ENCODE assay signal across 1 cellular context in genomic region chr3:196210673-196211556, GRCh38.
TF ChIP-seq lines count a peak whose summit lies in the region.

Gene ZDHHC19 (minus strand): TSS chr3:196211400. CDS start chr3:196211315, 85 bp downstream.

TF ChIP-seq in H1, 55 proteins besides CTCF, POLR2A, EP300 and RAD21:
- TF ChIP-seq ZNF274 (IDR thresholded peaks at IDR 0.05; ENCODE audit: borderline replicate concordance, extremely low read depth, low read length) (no peak), KDM4A (IDR thresholded peaks at IDR 0.05; ENCODE audit: low read depth, low read length, severe bottlenecking) (no peak), MAFK (IDR thresholded peaks at IDR 0.05; ENCODE audit: low read depth, low read length) (no peak), ATF2 (IDR thresholded peaks at IDR 0.05; ENCODE audit: low read length) (no peak), KDM5A (IDR thresholded peaks at IDR 0.05; ENCODE audit: low read length) (no peak), KDM1A (IDR thresholded peaks at IDR 0.05; ENCODE audit: borderline replicate concordance, low read length) (no peak), NRF1 (IDR thresholded peaks at IDR 0.05; ENCODE audit: low read depth, low read length) (no peak), BACH1 (IDR thresholded peaks at IDR 0.05; ENCODE audit: low read length) (no peak), GTF2F1 (IDR thresholded peaks at IDR 0.05; ENCODE audit: borderline replicate concordance, low read depth, low read length) (no peak), CHD2 (IDR thresholded peaks at IDR 0.05; ENCODE audit: low read length) (no peak), SP4 (IDR thresholded peaks at IDR 0.05; ENCODE audit: low read length) (no peak), CREB1 (IDR thresholded peaks at IDR 0.05) (no peak), POU5F1 (IDR thresholded peaks at IDR 0.05; ENCODE audit: low read depth, low read length) (no peak), EZH2 (IDR thresholded peaks at IDR 0.05; ENCODE audit: low read depth, low read length, severe bottlenecking) (no peak), SIN3A (conservative IDR thresholded peaks at IDR 0.05 in 1 of 2, IDR thresholded peaks at IDR 0.05 in 1 of 2; ENCODE audit: low read depth in 1 of 2, low read length in 2 of 2) (no peak), CBX5 (IDR thresholded peaks at IDR 0.05; ENCODE audit: low read depth, low read length) (no peak)
